In genomic region chr15:89089316-89090230, GRCh38 we compare ENCODE assay signal across 10 cellular contexts. TPM values are rescaled to one million over a fixed set of nuclear protein-coding genes. Genes with fewer than 3 reads are reported as not detected.
A peak's percentile ranks its signal among the peaks of the same experiment; 100 is the strongest.
DNase-seq lines count a peak whose midpoint lies in the region; ATAC-seq and TF ChIP-seq lines count a peak whose summit lies in the region.
"Had no signal": no experiment of that assay in that cellular context is flagged by ENCODE, and none has a peak within 500 bp of the region (broad histone marks: within the 10 kb centered on the region; RNA-seq: fewer than 3 reads in every experiment).

No MANE protein-coding gene starts in this region.

- H3K9me3 Mint-ChIP-seq in activated CD4-positive, alpha-beta T cell treated with anti-CD3 and anti-CD28 coated beads for 36 hours (ENCODE audit: low read depth) = no peaks in the 10 kb centered on the region
- H3K9me3 Mint-ChIP-seq in activated CD4-positive, alpha-beta memory T cell treated with anti-CD3 and anti-CD28 coated beads for 36 hours = no peaks in the 10 kb centered on the region

- H3K27me3 ChIP-seq in iPS-18a (ENCODE audit: control insufficient read depth, insufficient read depth, low read length) = no peaks in the 10 kb centered on the region
- H3K27me3 ChIP-seq in suprapubic skin = no peaks in the 10 kb centered on the region

- H3K9me3 ChIP-seq in iPS-18a (ENCODE audit: control insufficient read depth, low read depth, low read length) (no peaks in the 10 kb centered on the region), suprapubic skin (no peaks in the 10 kb centered on the region)

- peaks cover 12% of the 10 kb centered on the region for H3K4me1 ChIP-seq in iPS-18a (ENCODE audit: control insufficient read depth, low read depth, low read length)
- H3K4me1 ChIP-seq in suprapubic skin = peaks cover 65% of the 10 kb centered on the region

- H3K27me3 Mint-ChIP-seq in activated CD4-positive, alpha-beta T cell treated with anti-CD3 and anti-CD28 coated beads for 36 hours = no peaks in the 10 kb centered on the region
- no peaks in the 10 kb centered on the region for H3K27me3 Mint-ChIP-seq in activated CD4-positive, alpha-beta memory T cell treated with anti-CD3 and anti-CD28 coated beads for 36 hours

- no peak overlapping the region for H3K4me3 Mint-ChIP-seq in activated CD4-positive, alpha-beta T cell treated with anti-CD3 and anti-CD28 coated beads for 36 hours
- H3K4me3 Mint-ChIP-seq in activated CD4-positive, alpha-beta memory T cell treated with anti-CD3 and anti-CD28 coated beads for 36 hours = no peak overlapping the region

- CTCF ChIA-PET in activated CD4-positive, alpha-beta T cell treated with anti-CD3 and anti-CD28 coated beads for 36 hours (lab: Charles Lee) = interaction anchor here (0.7 to 5.2 kb wide), 9 partner anchors 15 to 269 kb away, joined by 3 to 38 read pairs (median 4); no protein-coding TSS in a partner anchor
- CTCF ChIA-PET in activated CD4-positive, alpha-beta memory T cell treated with anti-CD3 and anti-CD28 coated beads for 36 hours (lab: Charles Lee) = interaction anchor here (0.8 to 7.8 kb wide), 12 partner anchors 21 to 185 kb away, joined by 3 to 52 read pairs (median 6); partner anchors contain the start of gene FANCI

- H3K4me3 ChIP-seq in iPS-18a (ENCODE audit: low read length) = peak overlapping the region; percentile 86
- peak overlapping the region; percentile 89 for H3K4me3 ChIP-seq in suprapubic skin

- no peak for DNase-seq in activated CD4-positive, alpha-beta T cell treated with anti-CD3 and anti-CD28 coated beads for 36 hours
- no peak for DNase-seq in activated CD4-positive, alpha-beta T cell treated with anti-CD3 and anti-CD28 coated beads, Interleukin-2, amount 50 U/mL, for 48 hours
- no peak for DNase-seq in activated CD4-positive, alpha-beta memory T cell treated with anti-CD3 and anti-CD28 coated beads for 36 hours
- DNase-seq in suprapubic skin (ENCODE audit: low spot score in 2 of 2) = no peak
- DNase-seq in kidney tubule cell (ENCODE audit: low spot score) = no peak
- no peak for DNase-seq in NCI-H2227 (lab: John Stamatoyannopoulos, UW; ENCODE audit: unreplicated experiment)
- no peak for DNase-seq in globus pallidus (ENCODE audit: low spot score)
- DNase-seq: hippocampal formation, NCI-H1105 had no signal

- no peak for TF ChIP-seq EP300 in suprapubic skin (IDR thresholded peaks at IDR 0.05)

- TF ChIP-seq CTCF in suprapubic skin (IDR thresholded peaks at IDR 0.05) = no peak

- H3K36me3 Mint-ChIP-seq in activated CD4-positive, alpha-beta T cell treated with anti-CD3 and anti-CD28 coated beads for 36 hours (ENCODE audit: low read depth) = peaks cover 11% of the 10 kb centered on the region
- H3K36me3 Mint-ChIP-seq in activated CD4-positive, alpha-beta memory T cell treated with anti-CD3 and anti-CD28 coated beads for 36 hours = peaks cover 9% of the 10 kb centered on the region

- POLR2A ChIA-PET in activated CD4-positive, alpha-beta T cell treated with anti-CD3 and anti-CD28 coated beads for 36 hours (lab: Charles Lee) = interaction anchor here (0.5 to 2.7 kb wide), 3 partner anchors 46 to 183 kb away, joined by 3 to 9 read pairs (median 4); no protein-coding TSS in a partner anchor
- POLR2A ChIA-PET in activated CD4-positive, alpha-beta memory T cell treated with anti-CD3 and anti-CD28 coated beads for 36 hours (lab: Charles Lee) = interaction anchor here (0.6 to 4.3 kb wide), 10 partner anchors 9 to 169 kb away, joined by 3 to 26 read pairs (median 3); no protein-coding TSS in a partner anchor

- no peak overlapping the region for H3K27ac ChIP-seq in iPS-18a (ENCODE audit: low read length)
- H3K27ac ChIP-seq in suprapubic skin = peak overlapping the region; percentile 93

- H3K36me3 ChIP-seq in iPS-18a (ENCODE audit: control insufficient read depth, low read depth, low read length) (no peaks in the 10 kb centered on the region), suprapubic skin (peaks cover 5% of the 10 kb centered on the region)

- H3K27ac Mint-ChIP-seq in activated CD4-positive, alpha-beta T cell treated with anti-CD3 and anti-CD28 coated beads for 36 hours = peak overlapping the region; percentile 27
- H3K27ac Mint-ChIP-seq in activated CD4-positive, alpha-beta memory T cell treated with anti-CD3 and anti-CD28 coated beads for 36 hours = peak overlapping the region; percentile 91

- H3K4me1 Mint-ChIP-seq in activated CD4-positive, alpha-beta T cell treated with anti-CD3 and anti-CD28 coated beads for 36 hours = peaks cover 44% of the 10 kb centered on the region
- H3K4me1 Mint-ChIP-seq in activated CD4-positive, alpha-beta memory T cell treated with anti-CD3 and anti-CD28 coated beads for 36 hours (ENCODE audit: low read depth) = peaks cover 46% of the 10 kb centered on the region

- no peak for TF ChIP-seq POLR2A in suprapubic skin (IDR thresholded peaks at IDR 0.05)

- 66% methylated on average over 5 of the region's 5 CpGs for WGBS in suprapubic skin

- no peak for ATAC-seq in activated CD4-positive, alpha-beta T cell treated with anti-CD3 and anti-CD28 coated beads for 36 hours

- intact Hi-C loops in activated CD4-positive, alpha-beta T cell treated with anti-CD3 and anti-CD28 coated beads for 36 hours (cut with DNase I, micrococcal nuclease) = loop anchor here (2.0 to 5.0 kb wide), 6 partner anchors 39 to 467 kb away; partner anchors contain the start of genes MFGE8 (in 1 of the 2) and POLG (in 1 of the 2)
- intact Hi-C loops in activated CD4-positive, alpha-beta memory T cell treated with anti-CD3 and anti-CD28 coated beads for 36 hours (cut with micrococcal nuclease) = loop anchor here (2.0 to 5.0 kb wide), 4 partner anchors 21 to 467 kb away; partner anchors contain the start of genes AEN and POLG

- H3K9ac ChIP-seq in iPS-18a (ENCODE audit: low read length) = no peak overlapping the region

RNA-seq across cellular contexts. Expression of gene ABHD2, which starts 1.3 kb away (rescaled TPM):
- 10 to 100 TPM; 41.5 to 52.1 TPM for total RNA-seq in activated CD4-positive, alpha-beta T cell treated with anti-CD3 and anti-CD28 coated beads for 36 hours
- total RNA-seq in activated CD4-positive, alpha-beta memory T cell treated with anti-CD3 and anti-CD28 coated beads for 36 hours = 10 to 100 TPM; 36.0 to 38.5 TPM
- 10 to 100 TPM; 38.0 to 78.0 (median 63.2) TPM for total RNA-seq in suprapubic skin
